In the genomic region with DNA sequence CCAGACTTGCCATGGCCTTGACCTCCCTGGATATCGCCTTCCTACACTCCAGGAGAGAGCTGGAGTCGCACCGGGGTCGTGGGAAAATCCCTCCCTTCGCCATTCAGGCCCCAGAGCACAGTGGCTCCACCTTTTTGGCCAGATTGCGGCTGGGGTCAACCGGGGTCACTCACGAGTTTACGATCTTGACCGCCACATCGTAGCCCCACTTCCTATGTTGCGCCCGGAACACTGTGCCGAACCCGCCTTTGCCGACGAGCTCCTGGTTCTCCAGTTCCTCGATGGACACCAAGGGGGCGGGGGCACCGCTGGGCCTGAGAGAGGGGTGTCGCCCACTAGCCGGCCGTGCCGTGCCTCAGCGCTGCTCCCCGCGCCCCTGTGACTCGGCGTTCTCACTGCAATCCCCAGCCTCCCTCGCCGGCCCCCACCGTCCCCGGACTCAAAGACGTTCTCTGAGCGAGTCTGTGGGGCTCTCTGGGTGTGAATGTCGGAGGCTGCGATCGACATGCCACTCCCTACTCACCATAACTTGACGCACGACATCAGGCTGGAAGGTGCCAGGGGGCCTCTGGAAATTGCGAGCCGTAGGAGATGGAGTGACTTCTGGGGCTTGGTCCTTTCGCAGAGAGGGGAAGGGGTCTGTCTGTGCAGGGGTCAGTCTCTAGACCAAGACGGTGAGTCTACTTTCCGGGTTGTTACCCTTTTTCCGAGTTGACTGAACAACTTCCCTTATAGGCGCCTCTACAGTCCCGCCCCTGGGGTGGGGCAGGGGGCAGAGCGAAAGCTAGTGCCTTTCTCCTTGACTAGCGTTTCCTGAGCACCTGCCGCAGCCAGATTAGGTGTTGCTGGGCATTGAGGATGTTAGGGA, we compare ENCODE assay signal across 9 cellular contexts. TPM values are rescaled to one million over a fixed set of nuclear protein-coding genes. Genes with fewer than 3 reads are reported as not detected.
DNase-seq lines count a peak whose midpoint lies in the region; ATAC-seq and TF ChIP-seq lines count a peak whose summit lies in the region.
"Had no signal": no experiment of that assay in that cellular context is flagged by ENCODE, and none has a peak within 500 bp of the region (broad histone marks: within the 10 kb centered on the region; RNA-seq: fewer than 3 reads in every experiment).

A gene (minus strand): TSS at position 708 of the 868 bp plus-strand sequence. CDS start 165 bp downstream, at position 543.

- no peaks in the 10 kb centered on the region for H3K9me3 ChIP-seq in endodermal cell (ENCODE audit: control insufficient read depth, low read length)
- no peaks in the 10 kb centered on the region for H3K9me3 ChIP-seq in tibial artery

- peaks cover 15% of the 10 kb centered on the region for H3K4me1 Mint-ChIP-seq in endodermal cell
- peaks cover 12% of the 10 kb centered on the region for H3K4me1 Mint-ChIP-seq in nephron

- peak within 1 kb of the TSS; percentile 58 for H3K4me3 Mint-ChIP-seq in endodermal cell
- peak within 1 kb of the TSS; percentile 75 to 77 (median 77) for H3K4me3 Mint-ChIP-seq in nephron

- H3K27ac ChIP-seq in endodermal cell (ENCODE audit: low read depth, low read length) (no peak within 1 kb of the TSS), tibial artery (no peak within 1 kb of the TSS)
- H3K27ac ChIP-seq: 22Rv1 had no signal

- H3K27me3 ChIP-seq in endodermal cell (ENCODE audit: control insufficient read depth, insufficient read depth, low read length, poor library complexity, severe bottlenecking): peaks cover 94% of the 10 kb centered on the region
- H3K27me3 ChIP-seq in tibial artery: peaks cover 2 to 60% of the 10 kb centered on the region in 2 donors

- H3K27me3 Mint-ChIP-seq in endodermal cell (ENCODE audit: insufficient read depth): peaks cover 94% of the 10 kb centered on the region
- peaks cover 84% of the 10 kb centered on the region for H3K27me3 Mint-ChIP-seq in nephron (ENCODE audit: low read depth)

- no peak within 1 kb of the TSS for H3K9ac ChIP-seq in endodermal cell (ENCODE audit: extremely low read depth, low read length, poor library complexity, severe bottlenecking)

- H3K4me1 ChIP-seq in endodermal cell (ENCODE audit: control insufficient read depth, insufficient read depth, low read length): no peaks in the 10 kb centered on the region
- peaks cover 0 to 14% (median 5%) of the 10 kb centered on the region in 4 donors for H3K4me1 ChIP-seq in tibial artery

- H3K27ac Mint-ChIP-seq in endodermal cell (no peak within 1 kb of the TSS), nephron (no peak within 1 kb of the TSS)

- H3K9me3 Mint-ChIP-seq in endodermal cell (no peaks in the 10 kb centered on the region), nephron (no peaks in the 10 kb centered on the region)

- peak within 1 kb of the TSS; percentile 77 for H3K4me3 ChIP-seq in endodermal cell (ENCODE audit: low read length)
- H3K4me3 ChIP-seq in tibial artery: peak within 1 kb of the TSS; percentile 41 to 52

- DNase-seq in DMS79 treated with DMSO at 0.1 percent for 48 hours (lab: John Stamatoyannopoulos, UW): peak; percentile 19
- DNase-seq in DMS79 (lab: John Stamatoyannopoulos, UW): no peak
- DNase-seq in activated CD4-positive, alpha-beta T cell treated with anti-CD3 and anti-CD28 coated beads, Interleukin-2, amount 50 U/mL, for 4 hours: peak; percentile 67 to 68
- DNase-seq in endodermal cell: peak; percentile 77
- peak in 1 of 2 donors; percentile 51 for DNase-seq in tibial artery
- DNase-seq in SK-N-DZ (ENCODE audit: low spot score): no peak

- WGBS in endodermal cell (ENCODE audit: insufficient coverage in 1 of 2, insufficient read length in 1 of 2), 2 experiments: 16 to 35% methylated on average over 19 to 50 of the region's 51 CpGs

- no peaks in the 10 kb centered on the region for H3K36me3 Mint-ChIP-seq in endodermal cell (ENCODE audit: low read depth)
- H3K36me3 Mint-ChIP-seq in nephron (ENCODE audit: low read depth): no peaks in the 10 kb centered on the region

- peak; percentile 80 for ATAC-seq in HG03460 (IDR thresholded peaks at IDR 0.05; ENCODE audit: unreplicated experiment)

- TF ChIP-seq CTCF in endodermal cell (conservative IDR thresholded peaks at IDR 0.05) (no peak), nephron (IDR thresholded peaks at IDR 0.05; ENCODE audit: unreplicated experiment in 3 of 3) (no peak), tibial artery (IDR thresholded peaks at IDR 0.05) (no peak)

- H3K36me3 ChIP-seq in endodermal cell (ENCODE audit: control insufficient read depth, insufficient read depth, low read length) (no peaks in the 10 kb centered on the region), tibial artery (no peaks in the 10 kb centered on the region)

- intact Hi-C loops in tibial artery (cut with DNase I; ENCODE audit: low total_unique reads): no loop called here

RNA-seq across cellular contexts. Expression of the gene that starts here (rescaled TPM):
- not detected for total RNA-seq in endodermal cell
- not detected for polyA plus RNA-seq in endodermal cell (2013, experiment 1 of 2)
- polyA plus RNA-seq in endodermal cell (2013, experiment 2 of 2): not detected
- polyA plus RNA-seq in SK-N-DZ (2014; cell fraction: cytosol; rRNA removed): not detected in 2 replicates
- polyA plus RNA-seq in SK-N-DZ (2014; cell fraction: nucleus; rRNA removed): not detected in 2 replicates

Comparison
In these comparisons a context has a peak if more than half of its experiments do, and no peak if none do; other contexts are left out.
1. DNase-seq: peak in DMS79 treated with DMSO at 0.1 percent for 48 hours (single experiment) and activated CD4-positive, alpha-beta T cell treated with anti-CD3 and anti-CD28 coated beads, Interleukin-2, amount 50 U/mL, for 4 hours (2 of 2); none in DMS79 (single experiment) and SK-N-DZ (single experiment).
2. Peak in DNase-seq and H3K4me3 ChIP-seq in endodermal cell; RNA of the gene not detected or under 1 TPM.